In genomic region chr9:107284636-107285035, GRCh38 we compare ENCODE assay signal across 8 cellular contexts. TPM values are rescaled to one million over a fixed set of nuclear protein-coding genes. Genes with fewer than 3 reads are reported as not detected.
DNase-seq lines count a peak whose midpoint lies in the region; ATAC-seq, FAIRE-seq and TF ChIP-seq lines count a peak whose summit lies in the region.

No MANE protein-coding gene starts in this region.

- no peak for ATAC-seq in activated CD8-positive, alpha-beta memory T cell treated with anti-CD3 and anti-CD28 coated beads, Interleukin-2, amount 10 ng/mL, durations not matched to agents 7 days and 5 days
- ATAC-seq in left lung (no peak), HG03108 (IDR thresholded peaks at IDR 0.05; ENCODE audit: unreplicated experiment) (no peak)

- TF ChIP-seq CTCF in left lung (IDR thresholded peaks at IDR 0.05) (no peak), thyroid gland (IDR thresholded peaks at IDR 0.05) (no peak)

- no peaks in the 10 kb centered on the region for H3K9me3 Mint-ChIP-seq in activated CD8-positive, alpha-beta memory T cell treated with anti-CD3 and anti-CD28 coated beads, Interleukin-2, amount 10 ng/mL, durations not matched to agents 7 days and 5 days (ENCODE audit: low read depth)
- no peaks in the 10 kb centered on the region for H3K9me3 Mint-ChIP-seq in activated naive CD8-positive, alpha-beta T cell (ENCODE audit: low read depth)

- H3K4me3 ChIP-seq in left lung (peak overlapping the region; percentile 72 to 95), thyroid gland (replicated peaks in 1 of 3) (peak overlapping the region in 2 of 3 donors; percentile 14 to 99)

- H3K4me3 Mint-ChIP-seq in activated CD8-positive, alpha-beta memory T cell treated with anti-CD3 and anti-CD28 coated beads, Interleukin-2, amount 10 ng/mL, durations not matched to agents 7 days and 5 days, result peak overlapping the region; percentile 97
- peak overlapping the region; percentile 98 for H3K4me3 Mint-ChIP-seq in activated naive CD8-positive, alpha-beta T cell

- intact Hi-C loops in left lung (cut with DNase I), result no loop called here
- intact Hi-C loops in thyroid gland (cut with DNase I), result no loop called here

- no peak for DNase-seq in activated CD8-positive, alpha-beta memory T cell treated with anti-CD3 and anti-CD28 coated beads, Interleukin-2, amount 10 ng/mL, durations not matched to agents 7 days and 5 days
- DNase-seq in activated CD8-positive, alpha-beta memory T cell treated with anti-CD3 and anti-CD28 coated beads for 24 hours, result no peak
- DNase-seq in left lung, result no peak
- no peak for DNase-seq in thyroid gland
- DNase-seq in GM12891 (ENCODE audit: insufficient read length, low spot score), result no peak
- no peak for DNase-seq in occipital lobe (lab: John Stamatoyannopoulos, UW)

- H3K36me3 ChIP-seq in left lung, result no peaks in the 10 kb centered on the region
- H3K36me3 ChIP-seq in thyroid gland, result no peaks in the 10 kb centered on the region

- peak overlapping the region; percentile 99 to 100 for H3K27ac ChIP-seq in left lung
- H3K27ac ChIP-seq in thyroid gland, result peak overlapping the region in 2 of 3 donors; percentile 97 to 98

- peak overlapping the region; percentile 92 for H3K27ac Mint-ChIP-seq in activated CD8-positive, alpha-beta memory T cell treated with anti-CD3 and anti-CD28 coated beads, Interleukin-2, amount 10 ng/mL, durations not matched to agents 7 days and 5 days
- H3K27ac Mint-ChIP-seq in activated naive CD8-positive, alpha-beta T cell, result peak overlapping the region; percentile 98

- H3K4me1 Mint-ChIP-seq in activated CD8-positive, alpha-beta memory T cell treated with anti-CD3 and anti-CD28 coated beads, Interleukin-2, amount 10 ng/mL, durations not matched to agents 7 days and 5 days, result peaks cover 57% of the 10 kb centered on the region
- H3K4me1 Mint-ChIP-seq in activated naive CD8-positive, alpha-beta T cell (ENCODE audit: low read depth), result peaks cover 54% of the 10 kb centered on the region

- H3K4me1 ChIP-seq in left lung (peaks cover 8 to 72% of the 10 kb centered on the region in 2 donors), thyroid gland (peaks cover 23 to 37% of the 10 kb centered on the region in 2 donors)

- H3K27me3 ChIP-seq in left lung (no peaks in the 10 kb centered on the region), thyroid gland (no peaks in the 10 kb centered on the region)

- CTCF ChIA-PET in activated CD8-positive, alpha-beta memory T cell treated with anti-CD3 and anti-CD28 coated beads, Interleukin-2, amount 10 ng/mL, durations not matched to agents 7 days and 5 days (lab: Charles Lee), result interaction anchor here (0.9 to 4.5 kb wide), 3 partner anchors 13 to 57 kb away, joined by 3 to 22 read pairs (median 4); no protein-coding TSS in a partner anchor

- FAIRE-seq in GM12891 (lab: Jason Lieb, UNC), result no peak

- WGBS in thyroid gland, 2 donors, result 8 to 13% methylated on average over 6 of the region's 6 CpGs

- H3K9me3 ChIP-seq in left lung (no peaks in the 10 kb centered on the region), thyroid gland (no peaks in the 10 kb centered on the region)

- peaks cover 20% of the 10 kb centered on the region for H3K36me3 Mint-ChIP-seq in activated CD8-positive, alpha-beta memory T cell treated with anti-CD3 and anti-CD28 coated beads, Interleukin-2, amount 10 ng/mL, durations not matched to agents 7 days and 5 days
- H3K36me3 Mint-ChIP-seq in activated naive CD8-positive, alpha-beta T cell, result peaks cover 4% of the 10 kb centered on the region

- no peak for TF ChIP-seq POLR2A in thyroid gland (IDR thresholded peaks at IDR 0.05)
- no peak for TF ChIP-seq POLR2A in GM12891 (IDR thresholded peaks at IDR 0.05; ENCODE audit: low read depth, low read length)

- H3K27me3 Mint-ChIP-seq in activated CD8-positive, alpha-beta memory T cell treated with anti-CD3 and anti-CD28 coated beads, Interleukin-2, amount 10 ng/mL, durations not matched to agents 7 days and 5 days, result no peaks in the 10 kb centered on the region
- H3K27me3 Mint-ChIP-seq in activated naive CD8-positive, alpha-beta T cell, result no peaks in the 10 kb centered on the region

TF ChIP-seq in GM12891, 5 proteins besides CTCF, POLR2A, EP300 and RAD21:
- TF ChIP-seq SPI1 (IDR thresholded peaks at IDR 0.05; ENCODE audit: low read depth, low read length) (no peak), POU2F2 (IDR thresholded peaks at IDR 0.05; ENCODE audit: low read depth, low read length) (no peak), POLR2AphosphoS5 (IDR thresholded peaks at IDR 0.05; ENCODE audit: low read depth, low read length) (no peak), PAX5 (IDR thresholded peaks at IDR 0.05; ENCODE audit: insufficient read depth, low read length, severe bottlenecking) (no peak), TAF1 (IDR thresholded peaks at IDR 0.05; ENCODE audit: low read depth, low read length) (no peak)

RNA-seq across cellular contexts. Expression of gene RAD23B, which starts 1.6 kb away (rescaled TPM):
- total RNA-seq in activated CD8-positive, alpha-beta memory T cell treated with anti-CD3 and anti-CD28 coated beads, Interleukin-2, amount 10 ng/mL, durations not matched to agents 7 days and 5 days, result 100 to 1,000 TPM in 1 of 2 experiments, 10 to 100 TPM in 1; 98.7 to 109 TPM
- total RNA-seq in left lung, result 100 to 1,000 TPM; 108 to 142 TPM
- total RNA-seq in thyroid gland, result 10 to 100 TPM; 68.6 to 85.7 (median 81.0) TPM
- 48.3 TPM for polyA plus RNA-seq in GM12891 (2012; ENCODE audit: low read depth, missing spikeins)
- total RNA-seq in occipital lobe, result 102 TPM
